1 cellular context compared by ENCODE assay signal in genomic region chr1:43582162-43582566, GRCh38.
TF ChIP-seq lines count a peak whose summit lies in the region.

No MANE protein-coding gene starts in this region.

TF ChIP-seq in HEK293, 187 proteins besides CTCF, POLR2A, EP300 and RAD21 (continued from another document and continues in another):
- TF ChIP-seq, protein P1, sequence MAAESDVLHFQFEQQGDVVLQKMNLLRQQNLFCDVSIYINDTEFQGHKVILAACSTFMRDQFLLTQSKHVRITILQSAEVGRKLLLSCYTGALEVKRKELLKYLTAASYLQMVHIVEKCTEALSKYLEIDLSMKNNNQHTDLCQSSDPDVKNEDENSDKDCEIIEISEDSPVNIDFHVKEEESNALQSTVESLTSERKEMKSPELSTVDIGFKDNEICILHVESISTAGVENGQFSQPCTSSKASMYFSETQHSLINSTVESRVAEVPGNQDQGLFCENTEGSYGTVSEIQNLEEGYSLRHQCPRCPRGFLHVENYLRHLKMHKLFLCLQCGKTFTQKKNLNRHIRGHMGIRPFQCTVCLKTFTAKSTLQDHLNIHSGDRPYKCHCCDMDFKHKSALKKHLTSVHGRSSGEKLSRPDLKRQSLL (tag by site-specific recombination; IDR thresholded peaks at IDR 0.05): no peak
- no peak for TF ChIP-seq ZNF426 (tag by site-specific recombination; IDR thresholded peaks at IDR 0.05)
- TF ChIP-seq, protein P2, sequence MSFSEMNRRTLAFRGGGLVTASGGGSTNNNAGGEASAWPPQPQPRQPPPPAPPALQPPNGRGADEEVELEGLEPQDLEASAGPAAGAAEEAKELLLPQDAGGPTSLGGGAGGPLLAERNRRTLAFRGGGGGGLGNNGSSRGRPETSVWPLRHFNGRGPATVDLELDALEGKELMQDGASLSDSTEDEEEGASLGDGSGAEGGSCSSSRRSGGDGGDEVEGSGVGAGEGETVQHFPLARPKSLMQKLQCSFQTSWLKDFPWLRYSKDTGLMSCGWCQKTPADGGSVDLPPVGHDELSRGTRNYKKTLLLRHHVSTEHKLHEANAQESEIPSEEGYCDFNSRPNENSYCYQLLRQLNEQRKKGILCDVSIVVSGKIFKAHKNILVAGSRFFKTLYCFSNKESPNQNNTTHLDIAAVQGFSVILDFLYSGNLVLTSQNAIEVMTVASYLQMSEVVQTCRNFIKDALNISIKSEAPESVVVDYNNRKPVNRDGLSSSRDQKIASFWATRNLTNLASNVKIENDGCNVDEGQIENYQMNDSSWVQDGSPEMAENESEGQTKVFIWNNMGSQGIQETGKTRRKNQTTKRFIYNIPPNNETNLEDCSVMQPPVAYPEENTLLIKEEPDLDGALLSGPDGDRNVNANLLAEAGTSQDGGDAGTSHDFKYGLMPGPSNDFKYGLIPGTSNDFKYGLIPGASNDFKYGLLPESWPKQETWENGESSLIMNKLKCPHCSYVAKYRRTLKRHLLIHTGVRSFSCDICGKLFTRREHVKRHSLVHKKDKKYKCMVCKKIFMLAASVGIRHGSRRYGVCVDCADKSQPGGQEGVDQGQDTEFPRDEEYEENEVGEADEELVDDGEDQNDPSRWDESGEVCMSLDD (tag by site-specific recombination; IDR thresholded peaks at IDR 0.05): no peak
- TF ChIP-seq ZNF776 (tag by site-specific recombination; IDR thresholded peaks at IDR 0.05; ENCODE audit: borderline replicate concordance): no peak
- no peak for TF ChIP-seq ZNF747 (tag by site-specific recombination; IDR thresholded peaks at IDR 0.05)
- no peak for TF ChIP-seq ZNF16 (tag by site-specific recombination; IDR thresholded peaks at IDR 0.05; ENCODE audit: low read depth)
- TF ChIP-seq ZNF843 (tag by site-specific recombination; IDR thresholded peaks at IDR 0.05): no peak
- no peak for TF ChIP-seq ZNF366 (tag by site-specific recombination; conservative IDR thresholded peaks at IDR 0.05)
- no peak for TF ChIP-seq ZNF274 (IDR thresholded peaks at IDR 0.05; ENCODE audit: low read length)
- TF ChIP-seq ZNF274 (tag by site-specific recombination; IDR thresholded peaks at IDR 0.05; ENCODE audit: borderline replicate concordance): no peak
- no peak for TF ChIP-seq SCRT1 (tag by site-specific recombination; IDR thresholded peaks at IDR 0.05; ENCODE audit: borderline replicate concordance)
- TF ChIP-seq, protein P3, sequence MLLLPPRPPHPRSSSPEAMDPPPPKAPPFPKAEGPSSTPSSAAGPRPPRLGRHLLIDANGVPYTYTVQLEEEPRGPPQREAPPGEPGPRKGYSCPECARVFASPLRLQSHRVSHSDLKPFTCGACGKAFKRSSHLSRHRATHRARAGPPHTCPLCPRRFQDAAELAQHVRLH (tag by site-specific recombination; IDR thresholded peaks at IDR 0.05): no peak
- TF ChIP-seq ZNF658 (tag by site-specific recombination; IDR thresholded peaks at IDR 0.05): no peak
- TF ChIP-seq, protein P4, sequence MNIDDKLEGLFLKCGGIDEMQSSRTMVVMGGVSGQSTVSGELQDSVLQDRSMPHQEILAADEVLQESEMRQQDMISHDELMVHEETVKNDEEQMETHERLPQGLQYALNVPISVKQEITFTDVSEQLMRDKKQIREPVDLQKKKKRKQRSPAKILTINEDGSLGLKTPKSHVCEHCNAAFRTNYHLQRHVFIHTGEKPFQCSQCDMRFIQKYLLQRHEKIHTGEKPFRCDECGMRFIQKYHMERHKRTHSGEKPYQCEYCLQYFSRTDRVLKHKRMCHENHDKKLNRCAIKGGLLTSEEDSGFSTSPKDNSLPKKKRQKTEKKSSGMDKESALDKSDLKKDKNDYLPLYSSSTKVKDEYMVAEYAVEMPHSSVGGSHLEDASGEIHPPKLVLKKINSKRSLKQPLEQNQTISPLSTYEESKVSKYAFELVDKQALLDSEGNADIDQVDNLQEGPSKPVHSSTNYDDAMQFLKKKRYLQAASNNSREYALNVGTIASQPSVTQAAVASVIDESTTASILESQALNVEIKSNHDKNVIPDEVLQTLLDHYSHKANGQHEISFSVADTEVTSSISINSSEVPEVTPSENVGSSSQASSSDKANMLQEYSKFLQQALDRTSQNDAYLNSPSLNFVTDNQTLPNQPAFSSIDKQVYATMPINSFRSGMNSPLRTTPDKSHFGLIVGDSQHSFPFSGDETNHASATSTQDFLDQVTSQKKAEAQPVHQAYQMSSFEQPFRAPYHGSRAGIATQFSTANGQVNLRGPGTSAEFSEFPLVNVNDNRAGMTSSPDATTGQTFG (tag by site-specific recombination; IDR thresholded peaks at IDR 0.05; ENCODE audit: borderline replicate concordance): no peak
- TF ChIP-seq PBX3 (CRISPR knock-in tag; IDR thresholded peaks at IDR 0.05): no peak
- TF ChIP-seq ZNF626 (tag by site-specific recombination; IDR thresholded peaks at IDR 0.05): no peak
- TF ChIP-seq TCF7L2 (IDR thresholded peaks at IDR 0.05; ENCODE audit: borderline replicate concordance, low read depth, low read length): no peak
- TF ChIP-seq ZNF202 (tag by site-specific recombination; IDR thresholded peaks at IDR 0.05; ENCODE audit: borderline replicate concordance): no peak
- TF ChIP-seq ZNF664 (tag by site-specific recombination; IDR thresholded peaks at IDR 0.05): no peak
- TF ChIP-seq ZNF624 (tag by site-specific recombination; IDR thresholded peaks at IDR 0.05): no peak
- TF ChIP-seq ZNF555 (tag by site-specific recombination; conservative IDR thresholded peaks at IDR 0.05): no peak
- TF ChIP-seq ZNF146 (tag by site-specific recombination; IDR thresholded peaks at IDR 0.05): no peak
- TF ChIP-seq ZNF560 (tag by site-specific recombination; IDR thresholded peaks at IDR 0.05; ENCODE audit: borderline replicate concordance): no peak
- no peak for TF ChIP-seq ZNF26 (tag by site-specific recombination; IDR thresholded peaks at IDR 0.05)
- no peak for TF ChIP-seq SCRT2 (tag by site-specific recombination; IDR thresholded peaks at IDR 0.05)
- TF ChIP-seq ZNF830 (tag by site-specific recombination; IDR thresholded peaks at IDR 0.05; ENCODE audit: low read depth): no peak
- TF ChIP-seq ZBTB49 (tag by site-specific recombination; IDR thresholded peaks at IDR 0.05; ENCODE audit: low read depth): no peak
- peak; percentile 88 for TF ChIP-seq GLIS1 (tag by site-specific recombination; IDR thresholded peaks at IDR 0.05)
- no peak for TF ChIP-seq ZNF610 (tag by site-specific recombination; IDR thresholded peaks at IDR 0.05; ENCODE audit: borderline replicate concordance)
- no peak for TF ChIP-seq ZNF211 (tag by site-specific recombination; IDR thresholded peaks at IDR 0.05; ENCODE audit: low read depth)
- peak; percentile 74 for TF ChIP-seq ZNF692 (tag by site-specific recombination; IDR thresholded peaks at IDR 0.05)
- TF ChIP-seq ZNF221 (tag by site-specific recombination; IDR thresholded peaks at IDR 0.05; ENCODE audit: borderline replicate concordance): no peak
- TF ChIP-seq ZNF223 (tag by site-specific recombination; IDR thresholded peaks at IDR 0.05): no peak
- TF ChIP-seq, protein P5, sequence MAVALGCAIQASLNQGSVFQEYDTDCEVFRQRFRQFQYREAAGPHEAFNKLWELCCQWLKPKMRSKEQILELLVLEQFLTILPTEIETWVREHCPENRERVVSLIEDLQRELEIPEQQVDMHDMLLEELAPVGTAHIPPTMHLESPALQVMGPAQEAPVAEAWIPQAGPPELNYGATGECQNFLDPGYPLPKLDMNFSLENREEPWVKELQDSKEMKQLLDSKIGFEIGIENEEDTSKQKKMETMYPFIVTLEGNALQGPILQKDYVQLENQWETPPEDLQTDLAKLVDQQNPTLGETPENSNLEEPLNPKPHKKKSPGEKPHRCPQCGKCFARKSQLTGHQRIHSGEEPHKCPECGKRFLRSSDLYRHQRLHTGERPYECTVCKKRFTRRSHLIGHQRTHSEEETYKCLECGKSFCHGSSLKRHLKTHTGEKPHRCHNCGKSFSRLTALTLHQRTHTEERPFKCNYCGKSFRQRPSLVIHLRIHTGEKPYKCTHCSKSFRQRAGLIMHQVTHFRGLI (tag by site-specific recombination; IDR thresholded peaks at IDR 0.05): no peak
- TF ChIP-seq WT1 (tag by site-specific recombination; IDR thresholded peaks at IDR 0.05): no peak
- no peak for TF ChIP-seq ZBTB11 (tag by site-specific recombination; conservative IDR thresholded peaks at IDR 0.05; ENCODE audit: low read depth)
- no peak for TF ChIP-seq ZNF670 (tag by site-specific recombination; IDR thresholded peaks at IDR 0.05; ENCODE audit: low read depth)
- TF ChIP-seq ZNF157 (tag by site-specific recombination; IDR thresholded peaks at IDR 0.05): no peak
- no peak for TF ChIP-seq ZNF391 (tag by site-specific recombination; IDR thresholded peaks at IDR 0.05; ENCODE audit: borderline replicate concordance, low read depth)
- no peak for TF ChIP-seq ZNF302 (tag by site-specific recombination; IDR thresholded peaks at IDR 0.05; ENCODE audit: low read depth)
- TF ChIP-seq, protein P6, sequence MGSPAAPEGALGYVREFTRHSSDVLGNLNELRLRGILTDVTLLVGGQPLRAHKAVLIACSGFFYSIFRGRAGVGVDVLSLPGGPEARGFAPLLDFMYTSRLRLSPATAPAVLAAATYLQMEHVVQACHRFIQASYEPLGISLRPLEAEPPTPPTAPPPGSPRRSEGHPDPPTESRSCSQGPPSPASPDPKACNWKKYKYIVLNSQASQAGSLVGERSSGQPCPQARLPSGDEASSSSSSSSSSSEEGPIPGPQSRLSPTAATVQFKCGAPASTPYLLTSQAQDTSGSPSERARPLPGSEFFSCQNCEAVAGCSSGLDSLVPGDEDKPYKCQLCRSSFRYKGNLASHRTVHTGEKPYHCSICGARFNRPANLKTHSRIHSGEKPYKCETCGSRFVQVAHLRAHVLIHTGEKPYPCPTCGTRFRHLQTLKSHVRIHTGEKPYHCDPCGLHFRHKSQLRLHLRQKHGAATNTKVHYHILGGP (tag by site-specific recombination; IDR thresholded peaks at IDR 0.05): no peak
- no peak for TF ChIP-seq GLI4 (tag by site-specific recombination; IDR thresholded peaks at IDR 0.05)
